ENCODE assay signal across 20 cellular contexts in genomic region chr9:99782962-99783718, GRCh38. TPM values are rescaled to one million over a fixed set of nuclear protein-coding genes. Genes with fewer than 3 reads are reported as not detected.
DNase-seq lines count a peak whose midpoint lies in the region; ATAC-seq and TF ChIP-seq lines count a peak whose summit lies in the region.
"Had no signal": no experiment of that assay in that cellular context is flagged by ENCODE, and none has a peak within 500 bp of the region (broad histone marks: within the 10 kb centered on the region; RNA-seq: fewer than 3 reads in every experiment).

No MANE protein-coding gene starts in this region.

- POLR2A ChIA-PET in activated B cell treated with CpG ODN at 0.5 μM for 24 hours (lab: Charles Lee): interaction anchor here (0.8 kb wide), 1 partner anchor 36 kb away, joined by 3 read pairs; no protein-coding TSS in a partner anchor

- no peaks in the 10 kb centered on the region for H3K36me3 Mint-ChIP-seq in activated CD4-positive, alpha-beta T cell treated with anti-CD3 and anti-CD28 coated beads, Interleukin-2, amount 10 ng/mL, durations not matched to agents 24 days and 14 days (ENCODE audit: low read depth)
- no peaks in the 10 kb centered on the region for H3K36me3 Mint-ChIP-seq in activated B cell treated with CpG ODN at 0.5 μM for 24 hours (ENCODE audit: low read depth)
- no peaks in the 10 kb centered on the region for H3K36me3 Mint-ChIP-seq in stimulated activated memory B cell treated with anti-CD40 and anti-IgM and Interleukin-4, amounts not matched to agents 10 μg/mL and 1 μg/mL and 100 μg/mL, for 72 hours
- H3K36me3 Mint-ChIP-seq: CD4-positive, CD25-positive, alpha-beta regulatory T cell; T-cell had no signal

- no peak overlapping the region for H3K4me3 Mint-ChIP-seq in activated CD4-positive, alpha-beta T cell treated with anti-CD3 and anti-CD28 coated beads, Interleukin-2, amount 10 ng/mL, durations not matched to agents 24 days and 14 days
- no peak overlapping the region for H3K4me3 Mint-ChIP-seq in activated B cell treated with CpG ODN at 0.5 μM for 24 hours
- no peak overlapping the region for H3K4me3 Mint-ChIP-seq in stimulated activated memory B cell treated with anti-CD40 and anti-IgM and Interleukin-4, amounts not matched to agents 10 μg/mL and 1 μg/mL and 100 μg/mL, for 72 hours
- H3K4me3 Mint-ChIP-seq: activated CD8-positive, alpha-beta T cell treated with anti-CD3 and anti-CD28 coated beads, Interleukin-2, amount 10 ng/mL, durations not matched to agents 7 days and 5 days; activated T-cell treated with anti-CD3 and anti-CD28 coated beads, Interleukin-2, amount 50 U/mL, for 72 hours; CD4-positive, CD25-positive, alpha-beta regulatory T cell; T-cell had no signal

- peak; percentile 74 for ATAC-seq in activated B cell treated with CpG ODN at 0.5 μM for 24 hours (ENCODE audit: low read depth)
- peak; percentile 90 for ATAC-seq in stimulated activated memory B cell treated with anti-CD40 and anti-IgM and Interleukin-4, amounts not matched to agents 10 μg/mL and 1 μg/mL and 100 μg/mL, for 72 hours
- no peak for ATAC-seq in GM18511 (IDR thresholded peaks at IDR 0.05; ENCODE audit: unreplicated experiment)
- ATAC-seq: activated CD8-positive, alpha-beta T cell treated with anti-CD3 and anti-CD28 coated beads, Interleukin-2, amount 10 ng/mL, durations not matched to agents 7 days and 5 days; activated T-cell treated with anti-CD3 and anti-CD28 coated beads, Interleukin-2, amount 50 U/mL, for 72 hours; T-cell had no signal

- no peak for TF ChIP-seq CTCF in activated B cell treated with CpG ODN at 0.5 μM for 24 hours (IDR thresholded peaks at IDR 0.05)

- CTCF ChIA-PET in activated B cell treated with CpG ODN at 0.5 μM for 24 hours (lab: Charles Lee): interaction anchor here (1.6 kb wide), 1 partner anchor 517 kb away, joined by 3 read pairs; no protein-coding TSS in a partner anchor

- H3K27ac Mint-ChIP-seq in activated CD4-positive, alpha-beta T cell treated with anti-CD3 and anti-CD28 coated beads, Interleukin-2, amount 10 ng/mL, durations not matched to agents 24 days and 14 days: no peak overlapping the region
- peak overlapping the region; percentile 10 for H3K27ac Mint-ChIP-seq in activated B cell treated with CpG ODN at 0.5 μM for 24 hours
- peak overlapping the region; percentile 74 for H3K27ac Mint-ChIP-seq in stimulated activated memory B cell treated with anti-CD40 and anti-IgM and Interleukin-4, amounts not matched to agents 10 μg/mL and 1 μg/mL and 100 μg/mL, for 72 hours
- H3K27ac Mint-ChIP-seq: activated CD8-positive, alpha-beta T cell treated with anti-CD3 and anti-CD28 coated beads, Interleukin-2, amount 10 ng/mL, durations not matched to agents 7 days and 5 days; activated T-cell treated with anti-CD3 and anti-CD28 coated beads, Interleukin-2, amount 50 U/mL, for 72 hours; CD4-positive, CD25-positive, alpha-beta regulatory T cell; T-cell had no signal

- peaks cover 31% of the 10 kb centered on the region for H3K27me3 Mint-ChIP-seq in activated CD4-positive, alpha-beta T cell treated with anti-CD3 and anti-CD28 coated beads, Interleukin-2, amount 10 ng/mL, durations not matched to agents 24 days and 14 days
- no peaks in the 10 kb centered on the region for H3K27me3 Mint-ChIP-seq in activated B cell treated with CpG ODN at 0.5 μM for 24 hours
- H3K27me3 Mint-ChIP-seq in stimulated activated memory B cell treated with anti-CD40 and anti-IgM and Interleukin-4, amounts not matched to agents 10 μg/mL and 1 μg/mL and 100 μg/mL, for 72 hours: no peaks in the 10 kb centered on the region

- intact Hi-C loops in activated CD4-positive, alpha-beta T cell treated with anti-CD3 and anti-CD28 coated beads, Interleukin-2, amount 10 ng/mL, durations not matched to agents 24 days and 14 days (cut with micrococcal nuclease): no loop called here
- intact Hi-C loops in activated B cell treated with CpG ODN at 0.5 μM for 24 hours (cut with micrococcal nuclease): no loop called here

- DNase-seq in activated CD4-positive, alpha-beta T cell treated with anti-CD3 and anti-CD28 coated beads, Interleukin-2, amount 10 ng/mL, durations not matched to agents 24 days and 14 days: peak; percentile 33
- no peak for DNase-seq in activated CD4-positive, alpha-beta T cell treated with anti-CD3 and anti-CD28 coated beads for 48 hours
- peak; percentile 87 for DNase-seq in MV-4-11 (lab: John Stamatoyannopoulos, UW)
- no peak for DNase-seq in activated B cell treated with CpG ODN at 0.5 μM for 24 hours
- DNase-seq in NCI-H128 (lab: John Stamatoyannopoulos, UW; ENCODE audit: unreplicated experiment): no peak
- DNase-seq in NCI-H748 treated with DMSO at 0.1 percent for 48 hours (lab: John Stamatoyannopoulos, UW): no peak
- DNase-seq: 8988T; activated CD8-positive, alpha-beta T cell treated with anti-CD3 and anti-CD28 coated beads, Interleukin-2, amount 10 ng/mL, durations not matched to agents 7 days and 5 days; activated T-cell treated with anti-CD3 and anti-CD28 coated beads, Interleukin-2, amount 50 U/mL, for 72 hours; brain microvascular endothelial cell; CD4-positive, CD25-positive, alpha-beta regulatory T cell; cortex of kidney; DMS79; foreskin fibroblast; NCI-H1694 treated with DMSO at 0.1 percent for 48 hours; NCI-H2227 treated with DMSO at 0.1 percent for 48 hours; stimulated activated CD4-positive, alpha-beta T cell treated with anti-CD3 and anti-CD28 coated beads, Interleukin-4, amount 100 ng/mL, for 4 hours; T-cell had no signal

- H3K9me3 Mint-ChIP-seq in activated CD4-positive, alpha-beta T cell treated with anti-CD3 and anti-CD28 coated beads, Interleukin-2, amount 10 ng/mL, durations not matched to agents 24 days and 14 days: peaks cover 9% of the 10 kb centered on the region
- peaks cover 2% of the 10 kb centered on the region for H3K9me3 Mint-ChIP-seq in activated B cell treated with CpG ODN at 0.5 μM for 24 hours
- no peaks in the 10 kb centered on the region for H3K9me3 Mint-ChIP-seq in stimulated activated memory B cell treated with anti-CD40 and anti-IgM and Interleukin-4, amounts not matched to agents 10 μg/mL and 1 μg/mL and 100 μg/mL, for 72 hours
- H3K9me3 Mint-ChIP-seq: activated T-cell treated with anti-CD3 and anti-CD28 coated beads, Interleukin-2, amount 50 U/mL, for 72 hours; T-cell had no signal

- H3K4me1 Mint-ChIP-seq in activated CD4-positive, alpha-beta T cell treated with anti-CD3 and anti-CD28 coated beads, Interleukin-2, amount 10 ng/mL, durations not matched to agents 24 days and 14 days: peaks cover 6% of the 10 kb centered on the region
- H3K4me1 Mint-ChIP-seq in activated B cell treated with CpG ODN at 0.5 μM for 24 hours: peaks cover 15% of the 10 kb centered on the region
- H3K4me1 Mint-ChIP-seq in stimulated activated memory B cell treated with anti-CD40 and anti-IgM and Interleukin-4, amounts not matched to agents 10 μg/mL and 1 μg/mL and 100 μg/mL, for 72 hours: peaks cover 16% of the 10 kb centered on the region
- H3K4me1 Mint-ChIP-seq: CD4-positive, CD25-positive, alpha-beta regulatory T cell; T-cell had no signal

RNA-seq across cellular contexts. Expression of gene NR4A3, which starts 38.5 kb away (rescaled TPM):
- 51.1 and 52.8 TPM in 2 replicates for total RNA-seq in activated CD4-positive, alpha-beta T cell treated with anti-CD3 and anti-CD28 coated beads, Interleukin-2, amount 10 ng/mL, durations not matched to agents 24 days and 14 days
- 20.7 and 21.5 TPM in 2 replicates for total RNA-seq in activated B cell treated with CpG ODN at 0.5 μM for 24 hours

Comparison
In these comparisons a context has a peak if more than half of its experiments do, and no peak if none do; other contexts are left out.
1. DNase-seq: peak in activated CD4-positive, alpha-beta T cell treated with anti-CD3 and anti-CD28 coated beads, Interleukin-2, amount 10 ng/mL, durations not matched to agents 24 days and 14 days (single experiment) and MV-4-11 (single experiment); none in activated CD4-positive, alpha-beta T cell treated with anti-CD3 and anti-CD28 coated beads for 48 hours (single experiment), activated B cell treated with CpG ODN at 0.5 μM for 24 hours (single experiment), NCI-H128 (single experiment) and NCI-H748 treated with DMSO at 0.1 percent for 48 hours (single experiment).